Comparison of ENCODE assay signal across 8 cellular contexts in genomic region chr6:133973109-133973971, GRCh38. TPM values are rescaled to one million over a fixed set of nuclear protein-coding genes. Genes with fewer than 3 reads are reported as not detected.
A peak's percentile ranks its signal among the peaks of the same experiment; 100 is the strongest.
DNase-seq lines count a peak whose midpoint lies in the region; ATAC-seq and TF ChIP-seq lines count a peak whose summit lies in the region.

No MANE protein-coding gene starts in this region.

- no peaks in the 10 kb centered on the region for H3K27me3 ChIP-seq in HCT116 (ENCODE audit: insufficient read depth, low read length)

- no peak overlapping the region for H3K4me2 ChIP-seq in HCT116 (ENCODE audit: low read length)

- no peak overlapping the region for H3K4me3 ChIP-seq in HCT116 (replicated peaks in 1 of 2; ENCODE audit: low read depth in 1 of 2, low read length in 2 of 2)
- H3K4me3 ChIP-seq in fibroblast of mammary gland (ENCODE audit: control insufficient read depth, low read depth, low read length) = no peak overlapping the region

- H3K27ac ChIP-seq in HCT116 (ENCODE audit: low read depth, low read length) = no peak overlapping the region

- H3K79me2 ChIP-seq in HCT116 (ENCODE audit: insufficient read depth, low read length) = peaks cover 88% of the 10 kb centered on the region

- no peak for TF ChIP-seq POLR2A in HCT116 (IDR thresholded peaks at IDR 0.05; ENCODE audit: borderline replicate concordance, extremely low read depth, insufficient read depth, insufficient read length)

- RAD21 ChIA-PET in HCT116 (lab: Charles Lee; ENCODE audit: low non-redundant PET in 1 of 2, low total read pairs in 2 of 2, uncharacterized antibody in 2 of 2, unreplicated experiment in 2 of 2) = interaction anchor here (1.2 to 1.4 kb wide), 3 partner anchors 90 to 124 kb away, joined by 4 read pairs; no protein-coding TSS in a partner anchor

- no peak overlapping the region for H2AFZ ChIP-seq in HCT116 (ENCODE audit: low read depth, low read length, poor library complexity, severe bottlenecking)

- peaks cover 31% of the 10 kb centered on the region for H3K4me1 Mint-ChIP-seq in activated CD4-positive, alpha-beta T cell treated with anti-CD3 and anti-CD28 coated beads for 36 hours

- H4K20me1 ChIP-seq in HCT116 (ENCODE audit: insufficient read depth) = no peaks in the 10 kb centered on the region

- no peaks in the 10 kb centered on the region for H3K9me3 ChIP-seq in HCT116 (ENCODE audit: control insufficient read depth in 1 of 2, insufficient read depth in 1 of 2, low read depth in 1 of 2, low read length in 2 of 2)

- H3K27me3 Mint-ChIP-seq in activated CD4-positive, alpha-beta T cell treated with anti-CD3 and anti-CD28 coated beads for 36 hours = no peaks in the 10 kb centered on the region

- no peak overlapping the region for H3K4me3 Mint-ChIP-seq in activated CD4-positive, alpha-beta T cell treated with anti-CD3 and anti-CD28 coated beads for 36 hours

- no peaks in the 10 kb centered on the region for H3K9me2 ChIP-seq in HCT116 (ENCODE audit: insufficient read depth)

- DNase-seq in activated CD4-positive, alpha-beta T cell treated with anti-CD3 and anti-CD28 coated beads for 36 hours = no peak
- DNase-seq in activated CD4-positive, alpha-beta T cell treated with anti-CD3 and anti-CD28 coated beads for 4 hours = no peak
- DNase-seq in HCT116 (ENCODE audit: low read depth, low spot score) (peak; percentile 44), NCI-H1105 treated with DMSO at 0.1 percent for 48 hours (lab: John Stamatoyannopoulos, UW) (peak; percentile 82), SW480 (ENCODE audit: low spot score) (peak; percentile 44), fibroblast of mammary gland (ENCODE audit: low read depth) (peak; percentile 70), pons (ENCODE audit: low spot score) (peak; percentile 85), 8988T (no peak)

- H3K36me3 ChIP-seq in HCT116 (ENCODE audit: control insufficient read depth in 1 of 2, insufficient read depth in 2 of 2, low read length in 2 of 2) = no peaks in the 10 kb centered on the region

- H3K36me3 Mint-ChIP-seq in activated CD4-positive, alpha-beta T cell treated with anti-CD3 and anti-CD28 coated beads for 36 hours (ENCODE audit: low read depth) = peaks cover 9% of the 10 kb centered on the region

- POLR2A ChIA-PET in activated CD4-positive, alpha-beta T cell treated with anti-CD3 and anti-CD28 coated beads for 36 hours (lab: Charles Lee) = no interaction called here
- POLR2A ChIA-PET in HCT116 (lab: Charles Lee) = no interaction called here

- H3K9ac ChIP-seq in HCT116 (ENCODE audit: low read length) = no peak overlapping the region

- CTCF ChIA-PET in activated CD4-positive, alpha-beta T cell treated with anti-CD3 and anti-CD28 coated beads for 36 hours (lab: Charles Lee) = interaction anchor here (0.5 to 2.9 kb wide), 43 partner anchors 8 to 414 kb away, joined by 3 to 79 read pairs (median 6); partner anchors contain the start of genes SLC2A12 and TBPL1
- CTCF ChIA-PET in HCT116 (lab: Charles Lee) = interaction anchor here (0.6 to 2.4 kb wide), 5 partner anchors 13 to 150 kb away, joined by 3 to 31 read pairs (median 4); no protein-coding TSS in a partner anchor

- peak; percentile 61 for ATAC-seq in activated CD4-positive, alpha-beta T cell treated with anti-CD3 and anti-CD28 coated beads for 36 hours
- 0 out of 2 replicates have a peak, but pooled peaks have one; percentile 40 for ATAC-seq in HCT116

- TF ChIP-seq CTCF in HCT116 (IDR thresholded peaks at IDR 0.05 in 2 of 3, conservative IDR thresholded peaks at IDR 0.05 in 1 of 3; ENCODE audit: borderline replicate concordance in 1 of 3, insufficient read depth in 1 of 3, low read depth in 2 of 3, low read length in 2 of 3) (peak; percentile 54 to 85 (median 81)), fibroblast of mammary gland (conservative IDR thresholded peaks at IDR 0.05; ENCODE audit: control insufficient read depth, insufficient read depth, low read depth, low read length) (peak; percentile 72)

- intact Hi-C loops in activated CD4-positive, alpha-beta T cell treated with anti-CD3 and anti-CD28 coated beads for 36 hours (cut with DNase I, micrococcal nuclease) = loop anchor here (1.0 to 5.0 kb wide), 4 partner anchors 49 to 124 kb away; no protein-coding TSS in a partner anchor
- intact Hi-C loops in HCT116 (cut with micrococcal nuclease) = loop anchor here (1.0 kb wide), 3 partner anchors 49 to 124 kb away; no protein-coding TSS in a partner anchor

- peaks cover under 1 to 17% of the 10 kb centered on the region in 2 experiments for H3K4me1 ChIP-seq in HCT116 (ENCODE audit: control insufficient read depth in 1 of 2, insufficient read depth in 2 of 2, low read length in 2 of 2)

- no TSS peak for BruUV-seq in HCT116 (replicated peaks; lab: Mats Ljungman, UMichigan)

- H3K27ac Mint-ChIP-seq in activated CD4-positive, alpha-beta T cell treated with anti-CD3 and anti-CD28 coated beads for 36 hours = no peak overlapping the region

- H3K9me3 Mint-ChIP-seq in activated CD4-positive, alpha-beta T cell treated with anti-CD3 and anti-CD28 coated beads for 36 hours (ENCODE audit: low read depth) = no peaks in the 10 kb centered on the region

- TF ChIP-seq RAD21 in HCT116 (IDR thresholded peaks at IDR 0.05; ENCODE audit: low read depth) = peak; percentile 86

TF ChIP-seq in HCT116, 20 proteins besides CTCF, POLR2A, EP300 and RAD21:
- no peak for TF ChIP-seq SIN3A (IDR thresholded peaks at IDR 0.05; ENCODE audit: low read depth)
- TF ChIP-seq SP1 (IDR thresholded peaks at IDR 0.05; ENCODE audit: low read depth) = 0 out of 2 replicates have a peak, but pooled peaks have one; percentile 18
- TF ChIP-seq POLR2AphosphoS5 (IDR thresholded peaks at IDR 0.05; ENCODE audit: low read depth, low read length) = no peak
- no peak for TF ChIP-seq CBX3 (IDR thresholded peaks at IDR 0.05; ENCODE audit: low read depth)

RNA-seq across cellular contexts. Expression of gene TBPL1, which starts 20.3 kb away (rescaled TPM):
- total RNA-seq in activated CD4-positive, alpha-beta T cell treated with anti-CD3 and anti-CD28 coated beads for 36 hours = 10 to 100 TPM; 32.2 to 33.9 TPM
- 34.9 TPM for total RNA-seq in HCT116 (2021; ENCODE audit: unreplicated experiment)
- 15.8 and 21.9 TPM in 2 replicates for polyA plus RNA-seq in HCT116 (2012)

Comparison
In these comparisons a context has a peak if more than half of its experiments do, and no peak if none do; other contexts are left out.
1. DNase-seq: peak in HCT116 (single experiment), NCI-H1105 treated with DMSO at 0.1 percent for 48 hours (single experiment), SW480 (single experiment), fibroblast of mammary gland (single experiment) and pons (single experiment); none in activated CD4-positive, alpha-beta T cell treated with anti-CD3 and anti-CD28 coated beads for 36 hours (single experiment), activated CD4-positive, alpha-beta T cell treated with anti-CD3 and anti-CD28 coated beads for 4 hours (0 of 2) and 8988T (single experiment).